31 cellular contexts compared by ENCODE assay signal in genomic region chrX:33784548-33784947, GRCh38.
"Had no signal": no experiment of that assay in that cellular context is flagged by ENCODE, and none has a peak within 500 bp of the region (broad histone marks: within the 10 kb centered on the region; RNA-seq: fewer than 3 reads in every experiment).

No MANE protein-coding gene starts in this region.

- ATAC-seq: naive thymus-derived CD8-positive, alpha-beta T cell; natural killer cell; natural killer cell treated with Interleukin-12 subunit alpha and Interleukin-12 subunit beta and Interleukin-15 and Interleukin-18, amount 100 ng/mL, for 72 hours; pancreas; psoas muscle; right cardiac atrium; right lobe of liver; sciatic nerve had no signal

- DNase-seq: naive thymus-derived CD8-positive, alpha-beta T cell; natural killer cell; nephron progenitor cell; nucleus accumbens; occipital lobe; ovary; pancreas; posterior cingulate gyrus; psoas muscle; retina; right cardiac atrium; right lobe of liver; sigmoid colon; small intestine; spleen; stimulated activated CD4-positive, alpha-beta T cell treated with anti-CD3 and anti-CD28 coated beads, Interleukin-12 subunit alpha, Interleukin-12 subunit beta, amount 100 ng/mL, for 4 hours; stimulated activated CD4-positive, alpha-beta T cell treated with anti-CD3 and anti-CD28 coated beads, Interleukin-15, amount 100 ng/mL, for 24 hours; stimulated activated CD4-positive, alpha-beta T cell treated with anti-CD3 and anti-CD28 coated beads, Interleukin-1b, Interleukin-23, amount 100 ng/mL, for 48 hours; stimulated activated CD4-positive, alpha-beta T cell treated with anti-CD3 and anti-CD28 coated beads, Interleukin-2, amount 100 ng/mL, for 24 hours had no signal

- H3K4me1 Mint-ChIP-seq: naive thymus-derived CD8-positive, alpha-beta T cell; natural killer cell; nephron; nephron progenitor cell; neural crest cell; neural progenitor cell had no signal

- H3K9ac ChIP-seq: neural progenitor cell, parathyroid adenoma had no signal

- H3K4me3 Mint-ChIP-seq: naive thymus-derived CD8-positive, alpha-beta T cell; natural killer cell; natural killer cell treated with Interleukin-12 subunit alpha and Interleukin-12 subunit beta and Interleukin-15 and Interleukin-18, amount 100 ng/mL, for 72 hours; nephron; nephron progenitor cell; neural crest cell; neural progenitor cell had no signal

- FAIRE-seq: small intestine had no signal

- H2AFZ ChIP-seq: neural progenitor cell, parathyroid adenoma had no signal

- H3K36me3 Mint-ChIP-seq: naive thymus-derived CD8-positive, alpha-beta T cell; natural killer cell; natural killer cell treated with Interleukin-12 subunit alpha and Interleukin-12 subunit beta and Interleukin-15 and Interleukin-18, amount 100 ng/mL, for 72 hours; neural progenitor cell had no signal

- H3K27ac ChIP-seq: neural progenitor cell, neutrophil, ovary, pancreas, parathyroid adenoma, prostate gland, psoas muscle, right atrium auricular region, right lobe of liver, sigmoid colon, skin epidermis, spleen had no signal

- H3K27me3 Mint-ChIP-seq: naive thymus-derived CD8-positive, alpha-beta T cell; natural killer cell treated with Interleukin-12 subunit alpha and Interleukin-12 subunit beta and Interleukin-15 and Interleukin-18, amount 100 ng/mL, for 72 hours; progenitor cell of endocrine pancreas had no signal

- H3K27me3 ChIP-seq: neural progenitor cell, neutrophil, ovary, right atrium auricular region, right lobe of liver, sigmoid colon, spleen had no signal

- H3K4me1 ChIP-seq: neural progenitor cell, pancreas, parathyroid adenoma, prostate gland, psoas muscle, right atrium auricular region, right lobe of liver, sigmoid colon, spleen had no signal

- H3K9me3 ChIP-seq: neutrophil, ovary, pancreas, prostate gland, psoas muscle, right atrium auricular region, right lobe of liver, sigmoid colon, spleen had no signal

- H3K9me3 Mint-ChIP-seq: nephron, nephron progenitor cell, neural crest cell, neural progenitor cell had no signal

- H3K27ac Mint-ChIP-seq: naive thymus-derived CD8-positive, alpha-beta T cell; natural killer cell; natural killer cell treated with Interleukin-12 subunit alpha and Interleukin-12 subunit beta and Interleukin-15 and Interleukin-18, amount 100 ng/mL, for 72 hours; nephron; nephron progenitor cell; neural progenitor cell; progenitor cell of endocrine pancreas had no signal

- H3K36me3 ChIP-seq: neural progenitor cell, neutrophil, ovary, pancreas, prostate gland, right atrium auricular region, right lobe of liver, sigmoid colon, spleen had no signal

- H3K4me3 ChIP-seq: neural progenitor cell, ovary, pancreas, prostate gland, psoas muscle, right atrium auricular region, right lobe of liver, sigmoid colon, skin epidermis, smooth muscle cell, spleen had no signal

- H3K4me2 ChIP-seq: neural progenitor cell, smooth muscle cell had no signal

- H3K79me2 ChIP-seq: parathyroid adenoma had no signal
